In the genomic region with DNA sequence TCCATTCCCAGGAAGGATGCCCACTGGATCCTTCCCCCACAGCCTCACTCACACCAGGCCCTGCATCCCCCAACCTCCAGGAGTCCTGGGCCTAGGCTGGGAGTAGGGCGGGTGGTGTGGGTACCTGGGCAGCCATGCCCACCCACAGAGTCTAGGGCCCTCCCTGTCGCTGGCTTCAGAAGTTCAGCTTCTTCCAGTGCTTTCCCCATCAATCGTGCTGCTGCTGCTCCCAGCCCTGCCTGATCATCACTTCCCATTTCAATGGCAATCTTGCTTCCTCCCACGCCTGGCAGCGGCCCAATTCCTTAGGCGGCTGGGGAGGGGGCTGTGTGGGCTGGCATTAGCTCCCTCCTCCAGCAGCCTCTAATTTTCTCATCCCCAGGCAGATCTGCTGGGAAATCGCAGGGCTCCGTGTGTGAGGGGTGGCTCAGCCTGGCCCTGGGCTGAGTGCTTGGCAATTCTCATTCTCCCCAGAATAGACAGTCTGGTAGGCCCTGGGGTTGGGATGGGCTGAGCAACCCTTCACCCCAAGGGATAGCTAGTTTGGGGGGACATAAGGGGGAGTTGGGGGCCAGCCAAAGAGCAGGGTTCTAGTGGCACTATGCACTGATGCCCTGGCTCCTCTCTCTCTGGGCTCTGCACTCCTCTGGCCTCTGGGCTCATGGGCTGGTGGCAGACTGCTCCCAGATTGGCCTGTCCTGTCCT, we compare ENCODE assay signal across 19 cellular contexts.
DNase-seq lines count a peak whose midpoint lies in the region; ATAC-seq and TF ChIP-seq lines count a peak whose summit lies in the region.
"Had no signal": no experiment of that assay in that cellular context is flagged by ENCODE, and none has a peak within 500 bp of the region (broad histone marks: within the 10 kb centered on the region; RNA-seq: fewer than 3 reads in every experiment).

No MANE protein-coding gene starts in this region.

- ATAC-seq in activated CD4-positive, alpha-beta T cell treated with anti-CD3 and anti-CD28 coated beads for 36 hours, result no peak
- ATAC-seq: stimulated activated naive CD8-positive, alpha-beta T cell treated with anti-CD3 and anti-CD28 coated beads, Interleukin-15, amount 100 ng/mL, for 72 hours had no signal

- CTCF ChIA-PET in activated CD4-positive, alpha-beta T cell treated with anti-CD3 and anti-CD28 coated beads, Interleukin-2, amount 10 ng/mL, durations not matched to agents 7 days and 5 days (lab: Charles Lee), result no interaction called here
- CTCF ChIA-PET in activated CD4-positive, alpha-beta T cell treated with anti-CD3 and anti-CD28 coated beads for 36 hours (lab: Charles Lee), result no interaction called here

- H3K4me3 Mint-ChIP-seq in activated CD4-positive, alpha-beta T cell treated with anti-CD3 and anti-CD28 coated beads, Interleukin-2, amount 10 ng/mL, durations not matched to agents 7 days and 5 days, result no peak overlapping the region
- H3K4me3 Mint-ChIP-seq in activated CD4-positive, alpha-beta T cell treated with anti-CD3 and anti-CD28 coated beads for 36 hours, result no peak overlapping the region
- H3K4me3 Mint-ChIP-seq: CD8-positive, alpha-beta memory T cell; central memory CD8-positive, alpha-beta T cell; stimulated activated naive CD8-positive, alpha-beta T cell treated with anti-CD3 and anti-CD28 coated beads, Interleukin-15, amount 100 ng/mL, for 72 hours had no signal

- H3K27me3 Mint-ChIP-seq in activated CD4-positive, alpha-beta T cell treated with anti-CD3 and anti-CD28 coated beads, Interleukin-2, amount 10 ng/mL, durations not matched to agents 7 days and 5 days, result no peaks in the 10 kb centered on the region
- no peaks in the 10 kb centered on the region for H3K27me3 Mint-ChIP-seq in activated CD4-positive, alpha-beta T cell treated with anti-CD3 and anti-CD28 coated beads for 36 hours
- H3K27me3 Mint-ChIP-seq: stimulated activated naive CD8-positive, alpha-beta T cell treated with anti-CD3 and anti-CD28 coated beads, Interleukin-15, amount 100 ng/mL, for 72 hours had no signal

- no peak overlapping the region for H3K27ac ChIP-seq in spleen
- H3K27ac ChIP-seq: SJCRH30 had no signal

- H3K36me3 Mint-ChIP-seq in activated CD4-positive, alpha-beta T cell treated with anti-CD3 and anti-CD28 coated beads, Interleukin-2, amount 10 ng/mL, durations not matched to agents 7 days and 5 days (ENCODE audit: low read depth), result no peaks in the 10 kb centered on the region
- H3K36me3 Mint-ChIP-seq in activated CD4-positive, alpha-beta T cell treated with anti-CD3 and anti-CD28 coated beads for 36 hours (ENCODE audit: low read depth), result no peaks in the 10 kb centered on the region
- H3K36me3 Mint-ChIP-seq: CD8-positive, alpha-beta memory T cell had no signal

- H3K9me3 Mint-ChIP-seq in activated CD4-positive, alpha-beta T cell treated with anti-CD3 and anti-CD28 coated beads, Interleukin-2, amount 10 ng/mL, durations not matched to agents 7 days and 5 days, result no peaks in the 10 kb centered on the region
- no peaks in the 10 kb centered on the region for H3K9me3 Mint-ChIP-seq in activated CD4-positive, alpha-beta T cell treated with anti-CD3 and anti-CD28 coated beads for 36 hours (ENCODE audit: low read depth)
- H3K9me3 Mint-ChIP-seq: CD8-positive, alpha-beta memory T cell; central memory CD8-positive, alpha-beta T cell; stimulated activated naive CD8-positive, alpha-beta T cell treated with anti-CD3 and anti-CD28 coated beads, Interleukin-15, amount 100 ng/mL, for 72 hours had no signal

- POLR2A ChIA-PET in activated CD4-positive, alpha-beta T cell treated with anti-CD3 and anti-CD28 coated beads, Interleukin-2, amount 10 ng/mL, durations not matched to agents 7 days and 5 days (lab: Charles Lee), result no interaction called here
- POLR2A ChIA-PET in activated CD4-positive, alpha-beta T cell treated with anti-CD3 and anti-CD28 coated beads for 36 hours (lab: Charles Lee), result interaction anchor here (0.7 kb wide), 1 partner anchor 228 kb away, joined by 3 read pairs; no protein-coding TSS in a partner anchor

- 25 to 49% (median 31%) methylated on average over 8 of the region's 8 CpGs for WGBS in spleen, 5 donors

- peak; percentile 1 for DNase-seq in activated CD4-positive, alpha-beta T cell treated with anti-CD3 and anti-CD28 coated beads, Interleukin-2, amount 10 ng/mL, durations not matched to agents 7 days and 5 days
- no peak for DNase-seq in activated CD4-positive, alpha-beta T cell treated with anti-CD3 and anti-CD28 coated beads for 36 hours
- DNase-seq in NCI-H2227 (lab: John Stamatoyannopoulos, UW; ENCODE audit: unreplicated experiment) (peak; percentile 86), astrocyte of the hippocampus (ENCODE audit: low read depth, low spot score) (peak; percentile 20), spleen (peak; percentile 51), NCI-H2107 treated with DMSO at 0.1 percent for 48 hours (lab: John Stamatoyannopoulos, UW; ENCODE audit: unreplicated experiment) (no peak)
- no peak for DNase-seq in stimulated activated CD4-positive, alpha-beta T cell treated with anti-CD3 and anti-CD28 coated beads, Interleukin-4, amount 100 ng/mL, for 24 hours
- no peak for DNase-seq in activated naive CD4-positive, alpha-beta T cell treated with anti-CD3 and anti-CD28 coated beads, Interleukin-2, amount 50 U/mL, for 16 hours
- DNase-seq: activated CD4-positive, alpha-beta T cell treated with anti-CD3 and anti-CD28 coated beads, Interleukin-2, amount 50 U/mL, for 4 hours; amniotic stem cell; CD8-positive, alpha-beta memory T cell; effector memory CD4-positive, alpha-beta T cell; midbrain; NCI-H1436 treated with DMSO at 0.1 percent for 48 hours; NCI-H446; retina; SJCRH30; stimulated activated naive CD8-positive, alpha-beta T cell treated with anti-CD3 and anti-CD28 coated beads, Interleukin-15, amount 100 ng/mL, for 72 hours had no signal

- H3K27ac Mint-ChIP-seq in activated CD4-positive, alpha-beta T cell treated with anti-CD3 and anti-CD28 coated beads, Interleukin-2, amount 10 ng/mL, durations not matched to agents 7 days and 5 days, result no peak overlapping the region
- H3K27ac Mint-ChIP-seq in activated CD4-positive, alpha-beta T cell treated with anti-CD3 and anti-CD28 coated beads for 36 hours, result no peak overlapping the region
- H3K27ac Mint-ChIP-seq: stimulated activated naive CD8-positive, alpha-beta T cell treated with anti-CD3 and anti-CD28 coated beads, Interleukin-15, amount 100 ng/mL, for 72 hours had no signal

- TF ChIP-seq POLR2A in spleen (IDR thresholded peaks at IDR 0.05), result no peak

- no peaks in the 10 kb centered on the region for H3K4me1 ChIP-seq in spleen

- no peaks in the 10 kb centered on the region for H3K9me3 ChIP-seq in spleen
- H3K9me3 ChIP-seq: SJCRH30 had no signal

- no peaks in the 10 kb centered on the region for H3K4me1 Mint-ChIP-seq in activated CD4-positive, alpha-beta T cell treated with anti-CD3 and anti-CD28 coated beads, Interleukin-2, amount 10 ng/mL, durations not matched to agents 7 days and 5 days
- H3K4me1 Mint-ChIP-seq in activated CD4-positive, alpha-beta T cell treated with anti-CD3 and anti-CD28 coated beads for 36 hours, result no peaks in the 10 kb centered on the region
- H3K4me1 Mint-ChIP-seq: CD8-positive, alpha-beta memory T cell; central memory CD8-positive, alpha-beta T cell; stimulated activated naive CD8-positive, alpha-beta T cell treated with anti-CD3 and anti-CD28 coated beads, Interleukin-15, amount 100 ng/mL, for 72 hours had no signal

- H3K36me3 ChIP-seq in spleen, result peaks cover 0 to 8% (median 0%) of the 10 kb centered on the region in 6 donors
- H3K36me3 ChIP-seq: SJCRH30 had no signal

- H3K4me3 ChIP-seq in spleen, result no peak overlapping the region
- H3K4me3 ChIP-seq: SJCRH30 had no signal

- no peak for TF ChIP-seq CTCF in spleen (IDR thresholded peaks at IDR 0.05 in 8 of 11, conservative IDR thresholded peaks at IDR 0.05 in 3 of 11)

- peaks cover 0 to 5% (median 0%) of the 10 kb centered on the region in 7 donors for H3K27me3 ChIP-seq in spleen (replicated peaks in 1 of 7)
- H3K27me3 ChIP-seq: SJCRH30 had no signal

- intact Hi-C loops in activated CD4-positive, alpha-beta T cell treated with anti-CD3 and anti-CD28 coated beads for 36 hours (cut with DNase I, micrococcal nuclease), result no loop called here
- intact Hi-C loops in spleen (cut with DNase I; ENCODE audit: low total_unique reads), result no loop called here

Comparison
In these comparisons a context has a peak if more than half of its experiments do, and no peak if none do; other contexts are left out.
1. DNase-seq: peak in activated CD4-positive, alpha-beta T cell treated with anti-CD3 and anti-CD28 coated beads, Interleukin-2, amount 10 ng/mL, durations not matched to agents 7 days and 5 days (single experiment), NCI-H2227 (single experiment), astrocyte of the hippocampus (single experiment) and spleen (single experiment); none in activated CD4-positive, alpha-beta T cell treated with anti-CD3 and anti-CD28 coated beads for 36 hours (single experiment), NCI-H2107 treated with DMSO at 0.1 percent for 48 hours (single experiment), stimulated activated CD4-positive, alpha-beta T cell treated with anti-CD3 and anti-CD28 coated beads, Interleukin-4, amount 100 ng/mL, for 24 hours (single experiment) and activated naive CD4-positive, alpha-beta T cell treated with anti-CD3 and anti-CD28 coated beads, Interleukin-2, amount 50 U/mL, for 16 hours (single experiment).